ENCODE assay signal across 17 cellular contexts in genomic region chr11:597166-597725, GRCh38. TPM values are rescaled to one million over a fixed set of nuclear protein-coding genes. Genes with fewer than 3 reads are reported as not detected.
DNase-seq lines count a peak whose midpoint lies in the region; ATAC-seq and TF ChIP-seq lines count a peak whose summit lies in the region.
"Had no signal": no experiment of that assay in that cellular context is flagged by ENCODE, and none has a peak within 500 bp of the region (broad histone marks: within the 10 kb centered on the region; RNA-seq: fewer than 3 reads in every experiment).

No MANE protein-coding gene starts in this region.

- no peak overlapping the region for H3K4me3 Mint-ChIP-seq in activated T-helper 17 cell treated with anti-CD3 and anti-CD28 coated beads, Interleukin-2, amount 50 U/mL, for 72 hours
- no peak overlapping the region for H3K4me3 Mint-ChIP-seq in nephron progenitor cell

- TF ChIP-seq POLR2A in body of pancreas (IDR thresholded peaks at IDR 0.05): no peak

- peaks cover 5% of the 10 kb centered on the region for H3K4me1 Mint-ChIP-seq in activated T-helper 17 cell treated with anti-CD3 and anti-CD28 coated beads, Interleukin-2, amount 50 U/mL, for 72 hours
- H3K4me1 Mint-ChIP-seq in nephron progenitor cell: no peaks in the 10 kb centered on the region

- peaks cover 37% of the 10 kb centered on the region for H3K36me3 ChIP-seq in H7 (replicated peaks; ENCODE audit: control insufficient read depth, insufficient read depth, low read length)
- H3K36me3 ChIP-seq in body of pancreas (replicated peaks in 1 of 2; ENCODE audit: insufficient read depth in 1 of 2, low read depth in 2 of 2): peaks cover 18 to 45% of the 10 kb centered on the region in 2 donors

- intact Hi-C loops in body of pancreas (cut with DNase I): no loop called here

- no peak overlapping the region for H3K27ac ChIP-seq in body of pancreas
- H3K27ac ChIP-seq: 22Rv1, left ventricle myocardium inferior, neutrophil, tibial nerve had no signal

- no peaks in the 10 kb centered on the region for H3K9me3 ChIP-seq in body of pancreas
- H3K9me3 ChIP-seq: left ventricle myocardium inferior, neutrophil, tibial nerve had no signal

- H3K9me3 Mint-ChIP-seq in activated T-helper 17 cell treated with anti-CD3 and anti-CD28 coated beads, Interleukin-2, amount 50 U/mL, for 72 hours: no peaks in the 10 kb centered on the region
- H3K9me3 Mint-ChIP-seq in nephron progenitor cell: no peaks in the 10 kb centered on the region

- H3K27me3 Mint-ChIP-seq in activated T-helper 17 cell treated with anti-CD3 and anti-CD28 coated beads, Interleukin-2, amount 50 U/mL, for 72 hours: no peaks in the 10 kb centered on the region
- H3K27me3 Mint-ChIP-seq in nephron progenitor cell (ENCODE audit: low read depth, poor library complexity): no peaks in the 10 kb centered on the region

- peak; percentile 38 for DNase-seq in DMS53 (lab: John Stamatoyannopoulos, UW)
- DNase-seq in DMS53 treated with DMSO at 0.1 percent for 48 hours (lab: John Stamatoyannopoulos, UW; ENCODE audit: unreplicated experiment): no peak
- peak; percentile 93 for DNase-seq in H7
- no peak for DNase-seq in nephron progenitor cell
- no peak for DNase-seq in body of pancreas
- DNase-seq in activated CD8-positive, alpha-beta memory T cell treated with anti-CD3 and anti-CD28 coated beads, Interleukin-2, amount 50 U/mL, for 4 hours: no peak
- DNase-seq: activated T-cell treated with anti-CD3 and anti-CD28 coated beads, Interleukin-2, amount 50 U/mL, for 48 hours; DMS 273 treated with DMSO at 0.1 percent for 48 hours; KG1; left ventricle myocardium inferior; NCI-H187; NCI-H748 treated with DMSO at 0.1 percent for 48 hours had no signal

- H3K27me3 ChIP-seq in H7 (ENCODE audit: control insufficient read depth, insufficient read depth, low read length) (no peaks in the 10 kb centered on the region), body of pancreas (no peaks in the 10 kb centered on the region)
- H3K27me3 ChIP-seq: neutrophil, tibial nerve had no signal

- H3K27ac Mint-ChIP-seq in activated T-helper 17 cell treated with anti-CD3 and anti-CD28 coated beads, Interleukin-2, amount 50 U/mL, for 72 hours: peak overlapping the region; percentile 30
- H3K27ac Mint-ChIP-seq in nephron progenitor cell: peak overlapping the region; percentile 74

- ATAC-seq in activated T-helper 17 cell treated with anti-CD3 and anti-CD28 coated beads, Interleukin-2, amount 50 U/mL, for 72 hours (replicated peaks): no peak
- ATAC-seq in body of pancreas (no peak), HG03439 (IDR thresholded peaks at IDR 0.05; ENCODE audit: unreplicated experiment) (no peak)

- no peaks in the 10 kb centered on the region for H3K4me1 ChIP-seq in body of pancreas
- H3K4me1 ChIP-seq: left ventricle myocardium inferior, tibial nerve had no signal

- H3K4me3 ChIP-seq in H7 (ENCODE audit: insufficient read depth, low read depth, low read length) (no peak overlapping the region), body of pancreas (no peak overlapping the region)
- H3K4me3 ChIP-seq: left ventricle myocardium inferior, tibial nerve had no signal

- H3K36me3 Mint-ChIP-seq in activated T-helper 17 cell treated with anti-CD3 and anti-CD28 coated beads, Interleukin-2, amount 50 U/mL, for 72 hours (ENCODE audit: low read depth): peaks cover 93% of the 10 kb centered on the region
- H3K36me3 Mint-ChIP-seq in nephron progenitor cell (ENCODE audit: low read depth): peaks cover 52% of the 10 kb centered on the region

- TF ChIP-seq CTCF in nephron progenitor cell (IDR thresholded peaks at IDR 0.05): no peak
- no peak for TF ChIP-seq CTCF in body of pancreas (IDR thresholded peaks at IDR 0.05)

- WGBS in body of pancreas, 2 donors: 85 to 89% methylated on average over 4 to 29 of the region's 29 CpGs

RNA-seq across cellular contexts. Expression of gene IRF7, which starts 18.5 kb away (rescaled TPM):
- total RNA-seq in H7 (2014; rRNA removed; shearing (Covaris generic)): 13.6 and 14.6 TPM in 2 replicates
- 10 to 100 TPM; 14.7 to 25.8 TPM for total RNA-seq in activated T-helper 17 cell treated with anti-CD3 and anti-CD28 coated beads, Interleukin-2, amount 50 U/mL, for 72 hours
- total RNA-seq in body of pancreas: 10 to 100 TPM; 10.4 to 10.9 TPM

RNA-seq across cellular contexts. Expression of gene PHRF1, which starts 21.0 kb away (rescaled TPM):
- 37.5 and 42.1 TPM in 2 replicates for total RNA-seq in H7 (2014; rRNA removed; shearing (Covaris generic))
- 10 to 100 TPM; 37.8 to 55.6 TPM for total RNA-seq in activated T-helper 17 cell treated with anti-CD3 and anti-CD28 coated beads, Interleukin-2, amount 50 U/mL, for 72 hours
- total RNA-seq in body of pancreas: 10 to 100 TPM; 18.2 to 34.3 TPM

RNA-seq across cellular contexts. Expression of gene CDHR5, which starts 27.5 kb away (rescaled TPM):
- total RNA-seq in H7 (2014; rRNA removed; shearing (Covaris generic)): not detected in 2 replicates
- total RNA-seq in activated T-helper 17 cell treated with anti-CD3 and anti-CD28 coated beads, Interleukin-2, amount 50 U/mL, for 72 hours: not detected
- 10 to 100 TPM in 1 of 2 donors, not detected in 1; 14.5 TPM for total RNA-seq in body of pancreas
- total RNA-seq: left ventricle myocardium inferior, tibial nerve had no signal

RNA-seq across cellular contexts. Expression of gene SCT, which starts 29.7 kb away (rescaled TPM):
- total RNA-seq in H7 (2014; rRNA removed; shearing (Covaris generic)): not detected in 2 replicates
- not detected for total RNA-seq in activated T-helper 17 cell treated with anti-CD3 and anti-CD28 coated beads, Interleukin-2, amount 50 U/mL, for 72 hours
- total RNA-seq in body of pancreas: not detected
- total RNA-seq: left ventricle myocardium inferior, tibial nerve had no signal

RNA-seq across cellular contexts. Expression of gene RASSF7, which starts 36.5 kb away (rescaled TPM):
- 28.2 and 37.0 TPM in 2 replicates for total RNA-seq in H7 (2014; rRNA removed; shearing (Covaris generic))
- total RNA-seq in activated T-helper 17 cell treated with anti-CD3 and anti-CD28 coated beads, Interleukin-2, amount 50 U/mL, for 72 hours: 10 to 100 TPM; 22.7 to 37.7 TPM
- 100 to 1,000 TPM in 1 of 2 donors, 10 to 100 TPM in 1; 49.5 to 134 TPM for total RNA-seq in body of pancreas

Comparison
In these comparisons a context has a peak if more than half of its experiments do, and no peak if none do; other contexts are left out.
1. DNase-seq: peak in DMS53 (single experiment) and H7 (single experiment); none in DMS53 treated with DMSO at 0.1 percent for 48 hours (single experiment), nephron progenitor cell (single experiment), body of pancreas (0 of 4) and activated CD8-positive, alpha-beta memory T cell treated with anti-CD3 and anti-CD28 coated beads, Interleukin-2, amount 50 U/mL, for 4 hours (single experiment).